ENCODE assay signal across 8 cellular contexts in the genomic region with DNA sequence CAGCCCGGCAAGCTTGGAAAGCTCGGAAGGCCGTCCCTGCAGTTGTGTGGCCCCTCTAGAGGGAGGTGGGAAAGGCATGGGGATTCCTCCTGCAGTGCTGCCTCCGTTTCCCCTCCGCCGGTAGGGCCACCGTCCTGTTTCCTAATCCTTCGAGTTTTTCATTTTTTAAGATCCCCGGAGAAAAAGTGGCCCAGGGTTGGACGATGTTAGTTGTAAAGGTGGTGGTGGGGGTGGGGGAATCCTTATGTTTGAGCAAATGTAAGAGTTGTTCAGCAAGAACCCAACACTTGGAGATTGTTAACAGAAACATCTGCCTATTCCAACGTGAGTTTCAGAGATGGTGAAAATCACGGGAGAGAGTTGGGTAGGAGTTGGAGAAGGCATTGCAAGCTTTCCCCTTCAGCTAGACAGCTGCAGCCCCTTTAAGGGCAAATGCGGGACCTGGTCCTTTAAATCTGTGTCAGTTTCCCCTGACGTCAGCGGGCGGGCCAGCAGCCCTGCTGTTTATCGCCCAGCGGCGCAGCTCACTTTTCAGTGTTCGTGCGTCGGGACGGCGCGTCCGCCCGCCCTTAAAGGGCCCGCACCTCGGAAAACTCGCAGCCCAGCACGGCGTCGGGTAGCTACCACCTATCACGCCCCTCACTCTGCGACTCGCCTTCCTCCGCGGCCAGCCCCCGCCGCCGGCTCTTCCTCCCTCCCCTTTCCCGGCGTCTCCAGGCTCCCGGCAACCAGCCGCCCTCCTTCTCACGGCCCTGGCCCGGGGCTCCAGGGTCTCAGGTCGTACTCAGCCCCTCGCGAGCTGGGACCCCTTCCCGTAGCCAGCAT. TPM values are rescaled to one million over a fixed set of nuclear protein-coding genes. Genes with fewer than 3 reads are reported as not detected.
DNase-seq lines count a peak whose midpoint lies in the region; ATAC-seq and TF ChIP-seq lines count a peak whose summit lies in the region.

SIDT2 (plus strand) TSS at position 534 of the 825 bp plus-strand sequence. CDS start 521 bp downstream, outside the sequence.

- H2BK5ac ChIP-seq in trophoblast cell (ENCODE audit: low read depth, low read length, poor library complexity), result peak within 1 kb of the TSS; percentile 36

- peak within 1 kb of the TSS; percentile 16 for H2AK5ac ChIP-seq in trophoblast cell (ENCODE audit: low read length)

- peaks cover 10 to 12% of the 10 kb centered on the region in 2 experiments for H3K36me3 ChIP-seq in trophoblast cell (ENCODE audit: control insufficient read depth in 1 of 2, insufficient read depth in 2 of 2, low read length in 2 of 2)
- H3K36me3 ChIP-seq in transverse colon, result peaks cover 0 to 5% (median 0%) of the 10 kb centered on the region in 4 donors

- TF ChIP-seq CTCF in GM12875 (IDR thresholded peaks at IDR 0.05; ENCODE audit: borderline replicate concordance, insufficient read depth, low read depth, low read length) (no peak), transverse colon (IDR thresholded peaks at IDR 0.05) (no peak)

- no peaks in the 10 kb centered on the region for H3K27me3 Mint-ChIP-seq in T-cell

- TF ChIP-seq POLR2A in transverse colon (IDR thresholded peaks at IDR 0.05), result peak; percentile 93

- peak within 1 kb of the TSS; percentile 7 for H2BK12ac ChIP-seq in trophoblast cell (ENCODE audit: low read length)

- peaks cover 11 to 14% of the 10 kb centered on the region in 2 experiments for H3K4me1 ChIP-seq in trophoblast cell (ENCODE audit: control insufficient read depth in 1 of 2, insufficient read depth in 2 of 2, low read length in 2 of 2)
- H3K4me1 ChIP-seq in transverse colon, result peaks cover 12 to 32% (median 29%) of the 10 kb centered on the region in 4 donors

- peaks cover 2% of the 10 kb centered on the region for H3K9me3 ChIP-seq in trophoblast cell (ENCODE audit: insufficient read depth, low read depth, low read length)
- H3K9me3 ChIP-seq in transverse colon, result no peaks in the 10 kb centered on the region

- intact Hi-C loops in cardiac septum (cut with DNase I) (loop anchor here (2.0 kb wide), 2 partner anchors 34 to 46 kb away; partner anchors contain the start of gene PAFAH1B2), transverse colon (cut with DNase I; ENCODE audit: low total_unique reads) (no loop called here)

- H3K27ac Mint-ChIP-seq in T-cell, result peak within 1 kb of the TSS; percentile 88 to 91

- in situ Hi-C loops in transverse colon (cut with MboI; ENCODE audit: low pct_ligation_motif_present in 1 of 4, low pct_unique_long_range_greater_than_20kb in 1 of 4, low sequenced_read_pairs in 3 of 4), result no loop called here

- no peaks in the 10 kb centered on the region for H3K9me3 Mint-ChIP-seq in T-cell

- peak; percentile 85 for ATAC-seq in HG02840 (IDR thresholded peaks at IDR 0.05; ENCODE audit: low FRiP score, unreplicated experiment)
- ATAC-seq in T-cell (replicated peaks in 1 of 4), result peak; percentile 95 to 97 (median 96)

- H4K12ac ChIP-seq in trophoblast cell (ENCODE audit: low read depth, low read length), result peak within 1 kb of the TSS; percentile 76

- no peaks in the 10 kb centered on the region for H3K27me3 ChIP-seq in trophoblast cell (ENCODE audit: insufficient read depth, low read length)
- H3K27me3 ChIP-seq in transverse colon, result no peaks in the 10 kb centered on the region

- WGBS in adipose tissue, 3 donors, result 1 to 2% (median 1%) methylated on average over 42 to 51 of the region's 51 CpGs
- no CpG with 5 or more reads among the region's 51 CpGs for WGBS in trophoblast cell (ENCODE audit: extremely low coverage, insufficient coverage, insufficient read length)
- 2 to 3% methylated on average over 9 to 42 of the region's 51 CpGs for WGBS in transverse colon (ENCODE audit: low coverage in 1 of 2), 2 donors

- peak within 1 kb of the TSS; percentile 37 for H3K4ac ChIP-seq in trophoblast cell (ENCODE audit: low read depth, low read length)

- peaks cover 4% of the 10 kb centered on the region for H3K79me2 ChIP-seq in trophoblast cell (ENCODE audit: control insufficient read depth, insufficient read depth, low read length, poor library complexity)

- H3K18ac ChIP-seq in trophoblast cell (ENCODE audit: low read length), result peak within 1 kb of the TSS; percentile 36

- peak within 1 kb of the TSS; percentile 60 for H4K91ac ChIP-seq in trophoblast cell (ENCODE audit: low read depth, low read length)

- H3K79me1 ChIP-seq in trophoblast cell (ENCODE audit: low read length), result peaks cover 10% of the 10 kb centered on the region

- peak within 1 kb of the TSS; percentile 84 for H3K9ac ChIP-seq in trophoblast cell (ENCODE audit: low read length)

- TF ChIP-seq EP300 in transverse colon (IDR thresholded peaks at IDR 0.05; ENCODE audit: low read depth), result no peak

- POLR2A ChIA-PET in T-cell (lab: Charles Lee), result interaction anchor here (0.6 to 2.8 kb wide), 10 partner anchors 8 to 302 kb away, joined by 3 to 21 read pairs (median 3); partner anchors contain the start of gene PAFAH1B2 (in 1 of the 2)

- peak within 1 kb of the TSS; percentile 90 to 96 (median 91) for H3K4me3 Mint-ChIP-seq in T-cell

- H4K8ac ChIP-seq in trophoblast cell (ENCODE audit: low read depth, low read length), result peak within 1 kb of the TSS; percentile 72

- CTCF ChIA-PET in T-cell (lab: Charles Lee), result interaction anchor here (0.6 to 3.7 kb wide), 15 partner anchors 12 to 387 kb away, joined by 3 to 38 read pairs (median 4); partner anchors contain the start of genes PCSK7 (in 2 of the 2), APOA5 (in 1 of the 2), CEP164 (in 1 of the 2) and RNF214 (in 1 of the 2)

- H3K4me3 ChIP-seq in GM12875 (ENCODE audit: low read depth, low read length) (peak within 1 kb of the TSS; percentile 56), trophoblast cell (ENCODE audit: low read depth, low read length) (peak within 1 kb of the TSS; percentile 80), transverse colon (peak within 1 kb of the TSS; percentile 83 to 95 (median 88))

- DNase-seq in NCI-H1436 treated with DMSO at 0.1 percent for 48 hours (lab: John Stamatoyannopoulos, UW), result peak; percentile 48
- peak; percentile 73 to 93 (median 86) for DNase-seq in T-cell
- peak; percentile 98 for DNase-seq in cardiac septum (ENCODE audit: low spot score)
- DNase-seq in trophoblast cell, result peak; percentile 91 to 93
- DNase-seq in transverse colon, result peak; percentile 97

- H3K4me1 Mint-ChIP-seq in T-cell, result peaks cover 29 to 32% (median 31%) of the 10 kb centered on the region in 3 donors

- H3K27ac ChIP-seq in adipose tissue (ENCODE audit: low read depth, low read length), result peak within 1 kb of the TSS; percentile 59
- peak within 1 kb of the TSS; percentile 53 for H3K27ac ChIP-seq in trophoblast cell (ENCODE audit: low read depth, low read length)
- H3K27ac ChIP-seq in transverse colon, result peak within 1 kb of the TSS; percentile 95 to 98 (median 98)

- peak within 1 kb of the TSS; percentile 94 for H3K4me2 ChIP-seq in trophoblast cell (ENCODE audit: low read length)

- H2AFZ ChIP-seq in trophoblast cell (ENCODE audit: insufficient read depth, low read length, poor library complexity), result peak within 1 kb of the TSS; percentile 63

- H3K36me3 Mint-ChIP-seq in T-cell, result no peaks in the 10 kb centered on the region

- peak within 1 kb of the TSS; percentile 48 for H3K14ac ChIP-seq in trophoblast cell (ENCODE audit: low read length)

- no peak within 1 kb of the TSS for H3K23ac ChIP-seq in trophoblast cell (ENCODE audit: low read length)

- peak within 1 kb of the TSS; percentile 18 for H2BK120ac ChIP-seq in trophoblast cell (ENCODE audit: insufficient read depth, low read length, poor library complexity)

RNA-seq across cellular contexts. Expression of gene SIDT2, which starts in this region (rescaled TPM):
- total RNA-seq in T-cell, result 100 to 1,000 TPM in 2 of 5 donors, 10 to 100 TPM in 3; 46.3 to 110 (median 59.5) TPM
- 10 to 100 TPM; 52.6 to 93.2 (median 54.5) TPM for polyA plus RNA-seq in adipose tissue
- total RNA-seq in cardiac septum, result 25.3 TPM
- polyA plus RNA-seq in trophoblast cell (2013), result 23.4 and 25.7 TPM in 2 replicates
- 10 to 100 TPM; 68.1 to 95.0 (median 78.2) TPM for total RNA-seq in transverse colon

Comparison
In these comparisons a context has a peak if more than half of its experiments do, and no peak if none do; other contexts are left out.
1. Peak in every context shown above with its lines: DNase-seq, ATAC-seq, H3K4me3 ChIP-seq and H3K27ac ChIP-seq.
2. DNase-seq: peak in every context shown above with its lines; median percentile 98 in cardiac septum; 97 in transverse colon; 92 in trophoblast cell; 86 in T-cell; 48 in NCI-H1436 treated with DMSO at 0.1 percent for 48 hours.